23 cellular contexts compared by ENCODE assay signal in genomic region chr3:194720048-194720447, GRCh38.
"Had no signal": no experiment of that assay in that cellular context is flagged by ENCODE, and none has a peak within 500 bp of the region (broad histone marks: within the 10 kb centered on the region; RNA-seq: fewer than 3 reads in every experiment).

No MANE protein-coding gene starts in this region.

- H3K36me3 ChIP-seq: ascending aorta, breast epithelium, esophagus muscularis mucosa, gastroesophageal sphincter, heart left ventricle, sigmoid colon, upper lobe of left lung, WERI-Rb-1 had no signal

- H3K27ac ChIP-seq: ascending aorta, breast epithelium, esophagus muscularis mucosa, gastroesophageal sphincter, heart left ventricle, sigmoid colon, testis, upper lobe of left lung, WERI-Rb-1 had no signal

- H3K4me1 ChIP-seq: ascending aorta, breast epithelium, esophagus muscularis mucosa, gastroesophageal sphincter, heart left ventricle, sigmoid colon, testis had no signal

- H3K4me3 ChIP-seq: ascending aorta, breast epithelium, esophagus muscularis mucosa, gastroesophageal sphincter, heart left ventricle, sigmoid colon, testis, upper lobe of left lung had no signal

- H3K9me3 ChIP-seq: ascending aorta, breast epithelium, esophagus muscularis mucosa, gastroesophageal sphincter, testis, upper lobe of left lung had no signal

- ATAC-seq: activated CD8-positive, alpha-beta memory T cell treated with anti-CD3 and anti-CD28 coated beads, Interleukin-2, amount 10 ng/mL, durations not matched to agents 7 days and 5 days; gastroesophageal sphincter; heart left ventricle; left lobe of liver; stimulated activated effector memory CD8-positive, alpha-beta T cell treated with anti-CD3 and anti-CD28 coated beads, Interleukin-12 subunit alpha, Interleukin-12 subunit beta, amount 100 ng/mL, for 72 hours had no signal

- H3K27me3 ChIP-seq: ascending aorta, breast epithelium, esophagus muscularis mucosa, gastroesophageal sphincter, heart left ventricle, sigmoid colon, testis, upper lobe of left lung had no signal

- DNase-seq: activated CD4-positive, alpha-beta memory T cell treated with anti-CD3 and anti-CD28 coated beads for 36 hours; activated CD8-positive, alpha-beta memory T cell treated with anti-CD3 and anti-CD28 coated beads, Interleukin-2, amount 10 ng/mL, durations not matched to agents 7 days and 5 days; activated naive CD4-positive, alpha-beta T cell treated with anti-CD3 and anti-CD28 coated beads, Interleukin-2, amount 50 U/mL, for 16 hours; activated T-cell treated with anti-CD3 and anti-CD28 coated beads, Interleukin-2, amount 50 U/mL, for 24 hours; effector CD4-positive, alpha-beta T cell; heart left ventricle; kidney; mammary epithelial cell; midbrain; nephron progenitor cell; occipital lobe; posterior cingulate gyrus; sigmoid colon; stimulated activated CD4-positive, alpha-beta T cell treated with anti-CD3 and anti-CD28 coated beads, Interleukin-4, amount 100 ng/mL, for 24 hours; testis; WERI-Rb-1 had no signal
